7 cellular contexts compared by ENCODE assay signal in the genomic region with DNA sequence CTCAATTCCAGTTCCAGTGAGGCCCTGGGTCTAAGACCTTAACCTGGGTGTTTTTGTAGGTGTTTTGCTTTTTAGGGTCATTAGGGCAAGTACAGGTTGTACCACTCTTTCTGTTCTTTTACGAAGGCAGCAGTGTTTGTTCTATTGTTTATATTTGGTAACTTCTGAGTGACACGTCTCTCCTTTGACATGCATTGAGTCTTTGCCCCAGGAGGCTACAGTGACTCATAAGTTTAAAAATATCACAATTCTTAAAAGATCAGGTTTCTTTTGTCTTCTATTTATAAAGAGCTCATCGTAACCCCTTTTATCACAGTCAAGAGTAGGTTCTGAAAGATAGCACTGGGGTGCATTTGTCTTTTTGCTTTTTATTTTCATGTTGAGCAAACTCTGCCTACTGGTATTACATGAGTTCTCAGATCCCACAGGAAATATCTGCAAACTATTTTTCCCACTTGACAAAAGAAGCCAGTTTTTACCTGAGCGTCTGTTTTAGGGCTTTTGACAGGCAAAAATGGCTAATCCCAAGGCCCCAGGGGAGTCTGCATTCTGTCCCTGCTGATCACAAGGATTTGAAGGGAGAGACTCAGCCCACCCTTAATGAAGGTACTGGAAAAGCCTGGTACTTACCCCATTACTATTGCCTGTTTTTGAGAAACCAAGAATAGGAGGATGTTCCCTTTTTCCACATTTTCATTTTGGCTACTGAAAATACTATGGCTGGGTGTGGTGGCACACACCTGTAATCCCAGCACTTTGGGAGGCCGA.
DNase-seq lines count a peak whose midpoint lies in the region; ATAC-seq and TF ChIP-seq lines count a peak whose summit lies in the region.

No MANE protein-coding gene starts in this region.

- ATAC-seq in GM18909 (IDR thresholded peaks at IDR 0.05; ENCODE audit: poor library complexity, unreplicated experiment) (peak; percentile 65), HG02870 (IDR thresholded peaks at IDR 0.05; ENCODE audit: unreplicated experiment) (peak; percentile 66), SK-N-SH treated with all-trans-retinoic acid at 6 μM for 48 hours (peak; percentile 76), GM19452 (IDR thresholded peaks at IDR 0.05; ENCODE audit: unreplicated experiment) (no peak)

- H3K27ac ChIP-seq in layer of hippocampus (ENCODE audit: low read depth, low read length), result peak overlapping the region; percentile 10

- no peak for DNase-seq in T-helper 9 cell
- no peak for DNase-seq in activated CD4-positive, alpha-beta T cell treated with anti-CD3 and anti-CD28 coated beads for 48 hours

- no peaks in the 10 kb centered on the region for H3K27me3 ChIP-seq in layer of hippocampus (ENCODE audit: control insufficient read depth, insufficient read depth, low read length)

TF ChIP-seq in SK-N-SH treated with all-trans-retinoic acid at 6 μM for 48 hours, 23 proteins besides CTCF, POLR2A, EP300 and RAD21:
- TF ChIP-seq, protein P1, sequence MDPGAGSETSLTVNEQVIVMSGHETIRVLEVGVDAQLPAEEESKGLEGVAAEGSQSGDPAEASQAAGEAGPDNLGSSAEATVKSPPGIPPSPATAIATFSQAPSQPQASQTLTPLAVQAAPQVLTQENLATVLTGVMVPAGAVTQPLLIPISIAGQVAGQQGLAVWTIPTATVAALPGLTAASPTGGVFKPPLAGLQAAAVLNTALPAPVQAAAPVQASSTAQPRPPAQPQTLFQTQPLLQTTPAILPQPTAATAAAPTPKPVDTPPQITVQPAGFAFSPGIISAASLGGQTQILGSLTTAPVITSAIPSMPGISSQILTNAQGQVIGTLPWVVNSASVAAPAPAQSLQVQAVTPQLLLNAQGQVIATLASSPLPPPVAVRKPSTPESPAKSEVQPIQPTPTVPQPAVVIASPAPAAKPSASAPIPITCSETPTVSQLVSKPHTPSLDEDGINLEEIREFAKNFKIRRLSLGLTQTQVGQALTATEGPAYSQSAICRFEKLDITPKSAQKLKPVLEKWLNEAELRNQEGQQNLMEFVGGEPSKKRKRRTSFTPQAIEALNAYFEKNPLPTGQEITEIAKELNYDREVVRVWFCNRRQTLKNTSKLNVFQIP (CRISPR knock-in tag; IDR thresholded peaks at IDR 0.05; ENCODE audit: borderline replicate concordance, low read depth), result no peak
- TF ChIP-seq ZNF8 (CRISPR knock-in tag; IDR thresholded peaks at IDR 0.05), result no peak
- TF ChIP-seq ZNF565 (CRISPR knock-in tag; conservative IDR thresholded peaks at IDR 0.05; ENCODE audit: low read depth), result no peak
- no peak for TF ChIP-seq ZC3H10 (CRISPR knock-in tag; IDR thresholded peaks at IDR 0.05)
- TF ChIP-seq BACH2 (CRISPR knock-in tag; IDR thresholded peaks at IDR 0.05; ENCODE audit: borderline replicate concordance), result no peak
- TF ChIP-seq, protein P2, sequence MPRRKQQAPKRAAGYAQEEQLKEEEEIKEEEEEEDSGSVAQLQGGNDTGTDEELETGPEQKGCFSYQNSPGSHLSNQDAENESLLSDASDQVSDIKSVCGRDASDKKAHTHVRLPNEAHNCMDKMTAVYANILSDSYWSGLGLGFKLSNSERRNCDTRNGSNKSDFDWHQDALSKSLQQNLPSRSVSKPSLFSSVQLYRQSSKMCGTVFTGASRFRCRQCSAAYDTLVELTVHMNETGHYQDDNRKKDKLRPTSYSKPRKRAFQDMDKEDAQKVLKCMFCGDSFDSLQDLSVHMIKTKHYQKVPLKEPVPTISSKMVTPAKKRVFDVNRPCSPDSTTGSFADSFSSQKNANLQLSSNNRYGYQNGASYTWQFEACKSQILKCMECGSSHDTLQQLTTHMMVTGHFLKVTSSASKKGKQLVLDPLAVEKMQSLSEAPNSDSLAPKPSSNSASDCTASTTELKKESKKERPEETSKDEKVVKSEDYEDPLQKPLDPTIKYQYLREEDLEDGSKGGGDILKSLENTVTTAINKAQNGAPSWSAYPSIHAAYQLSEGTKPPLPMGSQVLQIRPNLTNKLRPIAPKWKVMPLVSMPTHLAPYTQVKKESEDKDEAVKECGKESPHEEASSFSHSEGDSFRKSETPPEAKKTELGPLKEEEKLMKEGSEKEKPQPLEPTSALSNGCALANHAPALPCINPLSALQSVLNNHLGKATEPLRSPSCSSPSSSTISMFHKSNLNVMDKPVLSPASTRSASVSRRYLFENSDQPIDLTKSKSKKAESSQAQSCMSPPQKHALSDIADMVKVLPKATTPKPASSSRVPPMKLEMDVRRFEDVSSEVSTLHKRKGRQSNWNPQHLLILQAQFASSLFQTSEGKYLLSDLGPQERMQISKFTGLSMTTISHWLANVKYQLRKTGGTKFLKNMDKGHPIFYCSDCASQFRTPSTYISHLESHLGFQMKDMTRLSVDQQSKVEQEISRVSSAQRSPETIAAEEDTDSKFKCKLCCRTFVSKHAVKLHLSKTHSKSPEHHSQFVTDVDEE (CRISPR knock-in tag; IDR thresholded peaks at IDR 0.05), result no peak
- TF ChIP-seq ARNTL (CRISPR knock-in tag; IDR thresholded peaks at IDR 0.05; ENCODE audit: borderline replicate concordance, low read depth), result no peak
- TF ChIP-seq ZFP3 (CRISPR knock-in tag; IDR thresholded peaks at IDR 0.05), result no peak
- no peak for TF ChIP-seq OSR1 (CRISPR knock-in tag; IDR thresholded peaks at IDR 0.05)
- no peak for TF ChIP-seq TCF4 (CRISPR knock-in tag; IDR thresholded peaks at IDR 0.05; ENCODE audit: borderline replicate concordance)
- TF ChIP-seq, protein P3, sequence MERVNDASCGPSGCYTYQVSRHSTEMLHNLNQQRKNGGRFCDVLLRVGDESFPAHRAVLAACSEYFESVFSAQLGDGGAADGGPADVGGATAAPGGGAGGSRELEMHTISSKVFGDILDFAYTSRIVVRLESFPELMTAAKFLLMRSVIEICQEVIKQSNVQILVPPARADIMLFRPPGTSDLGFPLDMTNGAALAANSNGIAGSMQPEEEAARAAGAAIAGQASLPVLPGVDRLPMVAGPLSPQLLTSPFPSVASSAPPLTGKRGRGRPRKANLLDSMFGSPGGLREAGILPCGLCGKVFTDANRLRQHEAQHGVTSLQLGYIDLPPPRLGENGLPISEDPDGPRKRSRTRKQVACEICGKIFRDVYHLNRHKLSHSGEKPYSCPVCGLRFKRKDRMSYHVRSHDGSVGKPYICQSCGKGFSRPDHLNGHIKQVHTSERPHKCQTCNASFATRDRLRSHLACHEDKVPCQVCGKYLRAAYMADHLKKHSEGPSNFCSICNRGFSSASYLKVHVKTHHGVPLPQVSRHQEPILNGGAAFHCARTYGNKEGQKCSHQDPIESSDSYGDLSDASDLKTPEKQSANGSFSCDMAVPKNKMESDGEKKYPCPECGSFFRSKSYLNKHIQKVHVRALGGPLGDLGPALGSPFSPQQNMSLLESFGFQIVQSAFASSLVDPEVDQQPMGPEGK (CRISPR knock-in tag; IDR thresholded peaks at IDR 0.05; ENCODE audit: borderline replicate concordance), result no peak
- no peak for TF ChIP-seq SNAI2 (CRISPR knock-in tag; IDR thresholded peaks at IDR 0.05)
- no peak for TF ChIP-seq GLIS3 (CRISPR knock-in tag; IDR thresholded peaks at IDR 0.05)
- TF ChIP-seq, protein P4, sequence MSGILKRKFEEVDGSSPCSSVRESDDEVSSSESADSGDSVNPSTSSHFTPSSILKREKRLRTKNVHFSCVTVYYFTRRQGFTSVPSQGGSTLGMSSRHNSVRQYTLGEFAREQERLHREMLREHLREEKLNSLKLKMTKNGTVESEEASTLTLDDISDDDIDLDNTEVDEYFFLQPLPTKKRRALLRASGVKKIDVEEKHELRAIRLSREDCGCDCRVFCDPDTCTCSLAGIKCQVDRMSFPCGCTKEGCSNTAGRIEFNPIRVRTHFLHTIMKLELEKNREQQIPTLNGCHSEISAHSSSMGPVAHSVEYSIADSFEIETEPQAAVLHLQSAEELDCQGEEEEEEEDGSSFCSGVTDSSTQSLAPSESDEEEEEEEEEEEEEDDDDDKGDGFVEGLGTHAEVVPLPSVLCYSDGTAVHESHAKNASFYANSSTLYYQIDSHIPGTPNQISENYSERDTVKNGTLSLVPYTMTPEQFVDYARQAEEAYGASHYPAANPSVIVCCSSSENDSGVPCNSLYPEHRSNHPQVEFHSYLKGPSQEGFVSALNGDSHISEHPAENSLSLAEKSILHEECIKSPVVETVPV (CRISPR knock-in tag; IDR thresholded peaks at IDR 0.05), result no peak
- TF ChIP-seq ZFP30 (CRISPR knock-in tag; IDR thresholded peaks at IDR 0.05), result no peak
- TF ChIP-seq, protein P5, sequence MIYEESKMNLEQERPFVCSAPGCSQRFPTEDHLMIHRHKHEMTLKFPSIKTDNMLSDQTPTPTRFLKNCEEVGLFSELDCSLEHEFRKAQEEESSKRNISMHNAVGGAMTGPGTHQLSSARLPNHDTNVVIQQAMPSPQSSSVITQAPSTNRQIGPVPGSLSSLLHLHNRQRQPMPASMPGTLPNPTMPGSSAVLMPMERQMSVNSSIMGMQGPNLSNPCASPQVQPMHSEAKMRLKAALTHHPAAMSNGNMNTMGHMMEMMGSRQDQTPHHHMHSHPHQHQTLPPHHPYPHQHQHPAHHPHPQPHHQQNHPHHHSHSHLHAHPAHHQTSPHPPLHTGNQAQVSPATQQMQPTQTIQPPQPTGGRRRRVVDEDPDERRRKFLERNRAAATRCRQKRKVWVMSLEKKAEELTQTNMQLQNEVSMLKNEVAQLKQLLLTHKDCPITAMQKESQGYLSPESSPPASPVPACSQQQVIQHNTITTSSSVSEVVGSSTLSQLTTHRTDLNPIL (CRISPR knock-in tag; IDR thresholded peaks at IDR 0.05; ENCODE audit: low read depth), result no peak
- TF ChIP-seq ISL1 (CRISPR knock-in tag; IDR thresholded peaks at IDR 0.05), result no peak
- TF ChIP-seq PPARA (CRISPR knock-in tag; IDR thresholded peaks at IDR 0.05; ENCODE audit: borderline replicate concordance), result no peak
- no peak for TF ChIP-seq ZNF70 (CRISPR knock-in tag; IDR thresholded peaks at IDR 0.05)
- TF ChIP-seq RARB (CRISPR knock-in tag; IDR thresholded peaks at IDR 0.05), result no peak
TF ChIP-seq in SK-N-SH treated with all-trans-retinoic acid at 6 μM for 48 hours: peak in this region for 0.
